Comparison of ENCODE assay signal across 22 cellular contexts in the genomic region with DNA sequence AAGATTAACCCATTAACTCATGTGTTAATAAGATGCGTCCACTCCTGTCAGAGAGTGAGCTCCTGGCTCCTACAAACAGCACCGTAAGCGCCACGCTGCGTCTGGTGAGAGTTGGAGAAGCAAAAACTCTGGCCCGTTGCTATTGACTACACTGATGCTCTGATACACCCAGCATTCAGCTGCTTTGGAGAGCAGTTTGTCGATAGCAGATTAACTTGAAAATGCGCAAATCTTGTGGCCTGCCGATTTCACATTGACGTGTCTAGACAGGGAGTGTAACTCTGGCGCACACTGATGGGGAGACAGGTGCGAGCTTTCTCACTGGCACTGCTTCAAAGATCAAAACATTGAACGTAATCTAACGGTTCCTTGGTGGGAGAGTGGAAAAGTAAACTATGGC.
"Had no signal": no experiment of that assay in that cellular context is flagged by ENCODE, and none has a peak within 500 bp of the region (broad histone marks: within the 10 kb centered on the region; RNA-seq: fewer than 3 reads in every experiment).

No MANE protein-coding gene starts in this region.

- ATAC-seq: activated CD4-positive, CD25-positive, alpha-beta regulatory T cell treated with anti-CD3 and anti-CD28 coated beads, Interleukin-2, amount 50 U/mL, for 24 hours; activated T-helper 17 cell treated with anti-CD3 and anti-CD28 coated beads, Interleukin-2, amount 50 U/mL, for 72 hours; PC-3 had no signal

- H3K4me1 Mint-ChIP-seq: activated T-helper 17 cell treated with anti-CD3 and anti-CD28 coated beads, Interleukin-2, amount 50 U/mL, for 72 hours had no signal

- H3K4me3 Mint-ChIP-seq: activated naive CD4-positive, alpha-beta T cell treated with anti-CD3 and anti-CD28 coated beads for 36 hours; activated naive CD8-positive, alpha-beta T cell; activated T-helper 17 cell treated with anti-CD3 and anti-CD28 coated beads, Interleukin-2, amount 50 U/mL, for 72 hours; IgD-negative memory B cell; T-helper 1 cell treated with Interleukin-12 subunit alpha and Interleukin-12 subunit beta and Interleukin-4 antibody, amounts not matched to agents 30 μg/mL and 1 μg/mL, for 36 hours had no signal

- H3K27ac ChIP-seq: brain microvascular endothelial cell, cardiac muscle cell, KMS-11 had no signal

- H3K27ac Mint-ChIP-seq: activated naive CD4-positive, alpha-beta T cell treated with anti-CD3 and anti-CD28 coated beads for 36 hours; activated naive CD8-positive, alpha-beta T cell; activated T-helper 17 cell treated with anti-CD3 and anti-CD28 coated beads, Interleukin-2, amount 50 U/mL, for 72 hours; IgD-negative memory B cell; T-helper 1 cell treated with Interleukin-12 subunit alpha and Interleukin-12 subunit beta and Interleukin-4 antibody, amounts not matched to agents 30 μg/mL and 1 μg/mL, for 36 hours had no signal

- H3K36me3 ChIP-seq: brain microvascular endothelial cell, cardiac muscle cell, MG63 had no signal

- DNase-seq: activated CD4-positive, alpha-beta T cell treated with anti-CD3 and anti-CD28 coated beads for 4 hours; activated gamma-delta T cell; activated naive CD4-positive, alpha-beta T cell treated with anti-CD3 and anti-CD28 coated beads for 36 hours; activated T-cell treated with anti-CD3 and anti-CD28 coated beads for 4 hours; brain microvascular endothelial cell; MG63; MV-4-11; NCI-H1092 treated with DMSO at 0.1 percent for 48 hours; NCI-H1417 treated with DMSO at 0.1 percent for 48 hours; NCI-H1694; NCI-H2029; NCI-H446; NCI-H524; PC-3; SHP77 treated with DMSO at 0.1 percent for 48 hours had no signal

- H3K36me3 Mint-ChIP-seq: activated naive CD8-positive, alpha-beta T cell had no signal

- H3K27me3 Mint-ChIP-seq: activated naive CD8-positive, alpha-beta T cell; activated T-helper 17 cell treated with anti-CD3 and anti-CD28 coated beads, Interleukin-2, amount 50 U/mL, for 72 hours had no signal

- H3K9me3 Mint-ChIP-seq: activated naive CD4-positive, alpha-beta T cell treated with anti-CD3 and anti-CD28 coated beads for 36 hours; activated T-helper 17 cell treated with anti-CD3 and anti-CD28 coated beads, Interleukin-2, amount 50 U/mL, for 72 hours; IgD-negative memory B cell; T-helper 1 cell treated with Interleukin-12 subunit alpha and Interleukin-12 subunit beta and Interleukin-4 antibody, amounts not matched to agents 30 μg/mL and 1 μg/mL, for 36 hours had no signal

- H3K27me3 ChIP-seq: brain microvascular endothelial cell had no signal

- H3K9me3 ChIP-seq: MG63 had no signal

- H3K4me3 ChIP-seq: cardiac muscle cell, MG63 had no signal
